In the genomic region with DNA sequence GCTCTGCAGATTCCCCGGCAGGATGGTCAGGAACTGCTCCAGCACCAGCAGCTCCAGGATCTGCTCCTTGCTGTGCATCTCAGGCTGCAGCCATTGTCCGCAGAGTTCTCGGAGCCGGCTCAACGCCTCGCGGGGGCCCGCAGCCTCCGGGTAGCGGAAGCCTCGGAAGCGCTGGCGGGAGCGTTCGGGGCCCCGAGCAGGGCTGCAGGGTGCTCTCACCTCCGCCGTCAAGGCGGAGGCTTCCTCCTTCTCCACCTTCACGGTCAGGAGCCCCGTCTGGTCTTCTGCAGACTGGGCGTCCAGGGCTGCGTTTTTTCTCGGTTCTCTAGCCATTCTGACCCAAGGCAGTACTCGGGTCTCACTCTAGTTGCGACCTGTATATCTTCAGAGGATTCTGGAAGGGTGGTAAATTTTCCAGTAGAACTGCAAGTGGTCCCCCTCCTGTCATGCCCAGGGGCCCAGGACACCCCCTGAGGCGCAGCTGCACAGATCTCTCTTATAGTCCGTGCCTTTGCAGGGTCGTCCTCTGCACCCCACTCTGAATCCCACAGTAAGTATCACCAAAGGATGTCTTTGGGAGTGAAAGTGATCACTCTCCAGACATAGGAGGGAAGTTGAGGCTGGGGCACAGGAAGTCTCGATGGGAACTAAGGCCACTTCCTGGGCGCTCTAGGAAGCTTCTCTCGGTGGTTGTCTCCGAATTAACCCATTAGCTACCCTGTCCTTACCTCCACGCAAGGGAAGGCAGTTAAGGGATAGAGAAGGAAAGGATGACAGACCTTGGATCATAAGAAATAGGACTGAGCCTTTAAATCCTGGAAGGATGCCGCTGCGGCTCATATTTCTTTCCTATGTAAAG, we compare ENCODE assay signal across 1 cellular context.
TF ChIP-seq lines count a peak whose summit lies in the region.

Gene ZKSCAN4, minus strand, starts transcription at position 622 of the 859 bp plus-strand sequence. Its CDS starts 289 bp downstream, at position 333.

TF ChIP-seq in K562, 482 proteins besides CTCF, POLR2A, EP300 and RAD21 (continued from another document and continues in another):
- peak; percentile 42; the same call in 1 of the 2 replicates for TF ChIP-seq TSHZ1 (CRISPR knock-in tag; IDR thresholded peaks at IDR 0.05)
- TF ChIP-seq BDP1 (IDR thresholded peaks at IDR 0.05; ENCODE audit: insufficient read depth, insufficient read length): no peak
- TF ChIP-seq, protein P1, sequence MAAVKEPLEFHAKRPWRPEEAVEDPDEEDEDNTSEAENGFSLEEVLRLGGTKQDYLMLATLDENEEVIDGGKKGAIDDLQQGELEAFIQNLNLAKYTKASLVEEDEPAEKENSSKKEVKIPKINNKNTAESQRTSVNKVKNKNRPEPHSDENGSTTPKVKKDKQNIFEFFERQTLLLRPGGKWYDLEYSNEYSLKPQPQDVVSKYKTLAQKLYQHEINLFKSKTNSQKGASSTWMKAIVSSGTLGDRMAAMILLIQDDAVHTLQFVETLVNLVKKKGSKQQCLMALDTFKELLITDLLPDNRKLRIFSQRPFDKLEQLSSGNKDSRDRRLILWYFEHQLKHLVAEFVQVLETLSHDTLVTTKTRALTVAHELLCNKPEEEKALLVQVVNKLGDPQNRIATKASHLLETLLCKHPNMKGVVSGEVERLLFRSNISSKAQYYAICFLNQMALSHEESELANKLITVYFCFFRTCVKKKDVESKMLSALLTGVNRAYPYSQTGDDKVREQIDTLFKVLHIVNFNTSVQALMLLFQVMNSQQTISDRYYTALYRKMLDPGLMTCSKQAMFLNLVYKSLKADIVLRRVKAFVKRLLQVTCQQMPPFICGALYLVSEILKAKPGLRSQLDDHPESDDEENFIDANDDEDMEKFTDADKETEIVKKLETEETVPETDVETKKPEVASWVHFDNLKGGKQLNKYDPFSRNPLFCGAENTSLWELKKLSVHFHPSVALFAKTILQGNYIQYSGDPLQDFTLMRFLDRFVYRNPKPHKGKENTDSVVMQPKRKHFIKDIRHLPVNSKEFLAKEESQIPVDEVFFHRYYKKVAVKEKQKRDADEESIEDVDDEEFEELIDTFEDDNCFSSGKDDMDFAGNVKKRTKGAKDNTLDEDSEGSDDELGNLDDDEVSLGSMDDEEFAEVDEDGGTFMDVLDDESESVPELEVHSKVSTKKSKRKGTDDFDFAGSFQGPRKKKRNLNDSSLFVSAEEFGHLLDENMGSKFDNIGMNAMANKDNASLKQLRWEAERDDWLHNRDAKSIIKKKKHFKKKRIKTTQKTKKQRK (IDR thresholded peaks at IDR 0.05; ENCODE audit: borderline replicate concordance, low read depth, low read length): no peak
- no peak for TF ChIP-seq ILF3 (IDR thresholded peaks at IDR 0.05; ENCODE audit: borderline replicate concordance)
- no peak for TF ChIP-seq ZSCAN29 (IDR thresholded peaks at IDR 0.05)
- TF ChIP-seq PHF20 (IDR thresholded peaks at IDR 0.05; ENCODE audit: partially characterized antibody): peak; percentile 99
- TF ChIP-seq ARID3B (CRISPR knock-in tag; IDR thresholded peaks at IDR 0.05; ENCODE audit: borderline replicate concordance): peak; percentile 51; the same call in 1 of the 2 replicates
- TF ChIP-seq, protein P2, sequence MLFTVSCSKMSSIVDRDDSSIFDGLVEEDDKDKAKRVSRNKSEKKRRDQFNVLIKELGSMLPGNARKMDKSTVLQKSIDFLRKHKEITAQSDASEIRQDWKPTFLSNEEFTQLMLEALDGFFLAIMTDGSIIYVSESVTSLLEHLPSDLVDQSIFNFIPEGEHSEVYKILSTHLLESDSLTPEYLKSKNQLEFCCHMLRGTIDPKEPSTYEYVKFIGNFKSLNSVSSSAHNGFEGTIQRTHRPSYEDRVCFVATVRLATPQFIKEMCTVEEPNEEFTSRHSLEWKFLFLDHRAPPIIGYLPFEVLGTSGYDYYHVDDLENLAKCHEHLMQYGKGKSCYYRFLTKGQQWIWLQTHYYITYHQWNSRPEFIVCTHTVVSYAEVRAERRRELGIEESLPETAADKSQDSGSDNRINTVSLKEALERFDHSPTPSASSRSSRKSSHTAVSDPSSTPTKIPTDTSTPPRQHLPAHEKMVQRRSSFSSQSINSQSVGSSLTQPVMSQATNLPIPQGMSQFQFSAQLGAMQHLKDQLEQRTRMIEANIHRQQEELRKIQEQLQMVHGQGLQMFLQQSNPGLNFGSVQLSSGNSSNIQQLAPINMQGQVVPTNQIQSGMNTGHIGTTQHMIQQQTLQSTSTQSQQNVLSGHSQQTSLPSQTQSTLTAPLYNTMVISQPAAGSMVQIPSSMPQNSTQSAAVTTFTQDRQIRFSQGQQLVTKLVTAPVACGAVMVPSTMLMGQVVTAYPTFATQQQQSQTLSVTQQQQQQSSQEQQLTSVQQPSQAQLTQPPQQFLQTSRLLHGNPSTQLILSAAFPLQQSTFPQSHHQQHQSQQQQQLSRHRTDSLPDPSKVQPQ (CRISPR knock-in tag; IDR thresholded peaks at IDR 0.05; ENCODE audit: borderline replicate concordance): no peak
- TF ChIP-seq CBX5 (IDR thresholded peaks at IDR 0.05; ENCODE audit: borderline replicate concordance, low read depth): 0 out of 2 replicates have a peak, but pooled peaks have one; percentile 21
- no peak for TF ChIP-seq NR4A1 (CRISPR knock-in tag; IDR thresholded peaks at IDR 0.05)
- TF ChIP-seq NR4A1 (tag; IDR thresholded peaks at IDR 0.05): 0 out of 2 replicates have a peak, but pooled peaks have one; percentile 26
- TF ChIP-seq HSF4 (CRISPR knock-in tag; IDR thresholded peaks at IDR 0.05; ENCODE audit: borderline replicate concordance): 0 out of 2 replicates have a peak, but pooled peaks have one; percentile 28
- TF ChIP-seq FUS (optimal IDR thresholded peaks at IDR 0.05; ENCODE audit: low read depth, low read length): no peak
- no peak for TF ChIP-seq RBM22 (IDR thresholded peaks at IDR 0.05; ENCODE audit: low read depth, low read length, poor library complexity, severe bottlenecking)
- no peak for TF ChIP-seq POLR3G (IDR thresholded peaks at IDR 0.05; ENCODE audit: extremely low read depth, insufficient read length, insufficient replicate concordance)
- TF ChIP-seq PRMT5 (CRISPR knock-in tag; IDR thresholded peaks at IDR 0.05): no peak
- no peak; the same call in 1 of the 2 replicates for TF ChIP-seq ZNF347 (CRISPR knock-in tag; IDR thresholded peaks at IDR 0.05; ENCODE audit: low read depth)
- no peak for TF ChIP-seq ZBTB34 (CRISPR knock-in tag; IDR thresholded peaks at IDR 0.05)
- TF ChIP-seq TFAM (CRISPR knock-in tag; conservative IDR thresholded peaks at IDR 0.05): no peak
- peak; percentile 83 for TF ChIP-seq MTA3 (IDR thresholded peaks at IDR 0.05; ENCODE audit: borderline replicate concordance)
- peak; percentile 50; the same call in 1 of the 2 replicates for TF ChIP-seq FOXP1 (CRISPR knock-in tag; IDR thresholded peaks at IDR 0.05)
- TF ChIP-seq, protein P3, sequence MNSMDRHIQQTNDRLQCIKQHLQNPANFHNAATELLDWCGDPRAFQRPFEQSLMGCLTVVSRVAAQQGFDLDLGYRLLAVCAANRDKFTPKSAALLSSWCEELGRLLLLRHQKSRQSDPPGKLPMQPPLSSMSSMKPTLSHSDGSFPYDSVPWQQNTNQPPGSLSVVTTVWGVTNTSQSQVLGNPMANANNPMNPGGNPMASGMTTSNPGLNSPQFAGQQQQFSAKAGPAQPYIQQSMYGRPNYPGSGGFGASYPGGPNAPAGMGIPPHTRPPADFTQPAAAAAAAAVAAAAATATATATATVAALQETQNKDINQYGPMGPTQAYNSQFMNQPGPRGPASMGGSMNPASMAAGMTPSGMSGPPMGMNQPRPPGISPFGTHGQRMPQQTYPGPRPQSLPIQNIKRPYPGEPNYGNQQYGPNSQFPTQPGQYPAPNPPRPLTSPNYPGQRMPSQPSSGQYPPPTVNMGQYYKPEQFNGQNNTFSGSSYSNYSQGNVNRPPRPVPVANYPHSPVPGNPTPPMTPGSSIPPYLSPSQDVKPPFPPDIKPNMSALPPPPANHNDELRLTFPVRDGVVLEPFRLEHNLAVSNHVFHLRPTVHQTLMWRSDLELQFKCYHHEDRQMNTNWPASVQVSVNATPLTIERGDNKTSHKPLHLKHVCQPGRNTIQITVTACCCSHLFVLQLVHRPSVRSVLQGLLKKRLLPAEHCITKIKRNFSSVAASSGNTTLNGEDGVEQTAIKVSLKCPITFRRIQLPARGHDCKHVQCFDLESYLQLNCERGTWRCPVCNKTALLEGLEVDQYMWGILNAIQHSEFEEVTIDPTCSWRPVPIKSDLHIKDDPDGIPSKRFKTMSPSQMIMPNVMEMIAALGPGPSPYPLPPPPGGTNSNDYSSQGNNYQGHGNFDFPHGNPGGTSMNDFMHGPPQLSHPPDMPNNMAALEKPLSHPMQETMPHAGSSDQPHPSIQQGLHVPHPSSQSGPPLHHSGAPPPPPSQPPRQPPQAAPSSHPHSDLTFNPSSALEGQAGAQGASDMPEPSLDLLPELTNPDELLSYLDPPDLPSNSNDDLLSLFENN (IDR thresholded peaks at IDR 0.05; ENCODE audit: low read depth in 2 of 2, low read length in 2 of 2): no peak
- peak; percentile 63 for TF ChIP-seq NKRF (IDR thresholded peaks at IDR 0.05; ENCODE audit: borderline replicate concordance)
- TF ChIP-seq, protein P4, sequence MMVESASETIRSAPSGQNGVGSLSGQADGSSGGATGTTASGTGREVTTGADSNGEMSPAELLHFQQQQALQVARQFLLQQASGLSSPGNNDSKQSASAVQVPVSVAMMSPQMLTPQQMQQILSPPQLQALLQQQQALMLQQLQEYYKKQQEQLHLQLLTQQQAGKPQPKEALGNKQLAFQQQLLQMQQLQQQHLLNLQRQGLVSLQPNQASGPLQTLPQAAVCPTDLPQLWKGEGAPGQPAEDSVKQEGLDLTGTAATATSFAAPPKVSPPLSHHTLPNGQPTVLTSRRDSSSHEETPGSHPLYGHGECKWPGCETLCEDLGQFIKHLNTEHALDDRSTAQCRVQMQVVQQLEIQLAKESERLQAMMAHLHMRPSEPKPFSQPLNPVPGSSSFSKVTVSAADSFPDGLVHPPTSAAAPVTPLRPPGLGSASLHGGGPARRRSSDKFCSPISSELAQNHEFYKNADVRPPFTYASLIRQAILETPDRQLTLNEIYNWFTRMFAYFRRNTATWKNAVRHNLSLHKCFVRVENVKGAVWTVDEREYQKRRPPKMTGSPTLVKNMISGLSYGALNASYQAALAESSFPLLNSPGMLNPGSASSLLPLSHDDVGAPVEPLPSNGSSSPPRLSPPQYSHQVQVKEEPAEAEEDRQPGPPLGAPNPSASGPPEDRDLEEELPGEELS (CRISPR knock-in tag; IDR thresholded peaks at IDR 0.05; ENCODE audit: borderline replicate concordance): no peak
- peak; percentile 22; the same call in 1 of the 2 replicates for TF ChIP-seq MEF2A (IDR thresholded peaks at IDR 0.05; ENCODE audit: control insufficient read depth, low read depth, low read length)
- peak in 2 of 3 experiments; percentile 41 to 70 for TF ChIP-seq YY1 (IDR thresholded peaks at IDR 0.05; ENCODE audit: borderline replicate concordance in 1 of 3, control insufficient read depth in 1 of 3, extremely low read depth in 1 of 3, insufficient read depth in 3 of 3, insufficient read length in 1 of 3, insufficient replicate concordance in 2 of 3, low read depth in 1 of 3, low read length in 2 of 3)
